Comparison of ENCODE assay signal across 9 cellular contexts in the genomic region with DNA sequence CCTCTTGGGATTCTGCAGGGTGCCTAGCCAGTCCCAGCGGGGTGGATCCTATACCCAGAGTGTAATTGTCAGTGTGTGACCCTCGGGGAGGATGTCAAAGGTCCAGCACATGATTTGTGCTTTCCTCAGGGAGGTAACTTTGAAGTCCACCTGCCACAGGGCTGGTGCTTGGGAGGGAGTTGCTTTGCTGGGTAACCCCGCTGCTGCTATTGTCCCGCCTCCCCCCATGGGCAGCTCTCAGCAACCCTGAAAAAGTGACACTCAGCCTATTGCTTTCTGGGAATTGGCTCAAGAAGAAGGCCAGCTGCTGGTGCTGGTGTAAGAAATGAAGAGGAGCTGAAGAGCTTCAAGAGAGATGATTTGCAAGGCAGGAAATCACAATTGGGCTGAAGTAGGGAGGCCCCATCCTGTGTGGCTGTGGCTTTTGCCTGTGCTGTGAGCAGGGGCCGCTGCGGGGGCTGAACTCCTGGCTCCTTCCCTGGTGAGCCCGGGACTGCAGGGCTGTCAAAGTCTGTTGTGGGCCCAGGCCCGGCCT. TPM values are rescaled to one million over a fixed set of nuclear protein-coding genes. Genes with fewer than 3 reads are reported as not detected.
DNase-seq lines count a peak whose midpoint lies in the region; ATAC-seq and TF ChIP-seq lines count a peak whose summit lies in the region.
"Had no signal": no experiment of that assay in that cellular context is flagged by ENCODE, and none has a peak within 500 bp of the region (broad histone marks: within the 10 kb centered on the region; RNA-seq: fewer than 3 reads in every experiment).

No MANE protein-coding gene starts in this region.

- H3K9me3 ChIP-seq in testis, result no peaks in the 10 kb centered on the region

- no peaks in the 10 kb centered on the region for H3K27me3 ChIP-seq in testis

- TF ChIP-seq POLR2A in GM18505 (IDR thresholded peaks at IDR 0.05; ENCODE audit: borderline replicate concordance, extremely low read depth, insufficient read depth, insufficient read length) (no peak), testis (IDR thresholded peaks at IDR 0.05) (no peak)

- no peak overlapping the region for H3K4me3 ChIP-seq in testis

- no peak for TF ChIP-seq CTCF in testis (IDR thresholded peaks at IDR 0.05)

- 62 to 73% methylated on average over 8 of the region's 8 CpGs for WGBS in testis, 2 donors

- intact Hi-C loops in testis (cut with DNase I; ENCODE audit: low total_unique reads), result no loop called here

- ATAC-seq in GM18505 (IDR thresholded peaks at IDR 0.05; ENCODE audit: unreplicated experiment) (peak; percentile 78), HG03565 (IDR thresholded peaks at IDR 0.05; ENCODE audit: unreplicated experiment) (no peak)
- ATAC-seq: left colon had no signal

- in situ Hi-C loops in KBM-7 (cut with MboI; ENCODE audit: low pct_unique_long_range_greater_than_20kb, low sequenced_read_pairs), result no loop called here

- no peaks in the 10 kb centered on the region for H3K4me1 ChIP-seq in testis

- H3K27ac ChIP-seq in testis, result no peak overlapping the region

- DNase-seq in KBM-7 (peak; percentile 81), HCEC 1CT (no peak), testis (no peak), cortex of kidney (lab: John Stamatoyannopoulos, UW) (no peak)
- DNase-seq in activated effector memory CD4-positive, alpha-beta T cell treated with anti-CD3 and anti-CD28 coated beads, Interleukin-2, amount 50 U/mL, for 16 hours, result peak; percentile 75
- peak; percentile 26 for DNase-seq in stimulated activated CD4-positive, alpha-beta T cell treated with anti-CD3 and anti-CD28 coated beads, Interleukin-12 subunit alpha, Interleukin-12 subunit beta, amount 100 ng/mL, for 4 hours

- H3K36me3 ChIP-seq in testis (ENCODE audit: low read depth, missing control alignments), result no peaks in the 10 kb centered on the region

RNA-seq across cellular contexts. Expression of a gene that starts 36.4 kb away (rescaled TPM):
- 10 to 100 TPM; 26.4 to 34.1 TPM for total RNA-seq in testis
- 21.4 TPM for polyA plus RNA-seq in testis (ENCODE audit: insufficient read depth, low read depth, low replicate concordance)

Comparison
In these comparisons a context has a peak if more than half of its experiments do, and no peak if none do; other contexts are left out.
1. DNase-seq: peak in KBM-7 (single experiment), activated effector memory CD4-positive, alpha-beta T cell treated with anti-CD3 and anti-CD28 coated beads, Interleukin-2, amount 50 U/mL, for 16 hours (single experiment) and stimulated activated CD4-positive, alpha-beta T cell treated with anti-CD3 and anti-CD28 coated beads, Interleukin-12 subunit alpha, Interleukin-12 subunit beta, amount 100 ng/mL, for 4 hours (single experiment); none in HCEC 1CT (single experiment), testis (single experiment) and cortex of kidney (single experiment).